In the genomic region with DNA sequence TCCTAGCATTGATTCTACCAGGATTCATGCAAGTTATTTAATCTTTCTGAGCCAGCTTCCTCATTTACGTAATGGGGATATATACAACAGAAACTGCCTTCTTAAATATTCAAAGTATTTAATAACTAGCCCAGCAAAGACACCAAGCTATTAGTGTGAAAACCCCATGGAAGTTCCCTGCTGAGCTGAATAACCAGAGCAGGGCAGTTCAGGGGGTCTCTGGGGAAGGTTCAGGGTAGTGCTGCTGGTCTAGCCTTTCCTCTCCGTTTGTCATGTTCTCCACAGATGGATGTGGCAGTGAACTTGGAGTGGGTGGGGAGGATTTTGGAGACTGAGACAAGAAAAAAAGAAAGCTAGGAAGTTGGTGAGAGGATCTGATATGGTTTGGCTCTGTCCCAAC, we compare ENCODE assay signal across 23 cellular contexts.
A peak's percentile ranks its signal among the peaks of the same experiment; 100 is the strongest.
DNase-seq lines count a peak whose midpoint lies in the region; ATAC-seq and TF ChIP-seq lines count a peak whose summit lies in the region.
"Had no signal": no experiment of that assay in that cellular context is flagged by ENCODE, and none has a peak within 500 bp of the region (broad histone marks: within the 10 kb centered on the region; RNA-seq: fewer than 3 reads in every experiment).

No MANE protein-coding gene starts in this region.

- intact Hi-C loops in A673 (cut with micrococcal nuclease; ENCODE audit: unreplicated experiment) (no loop called here), head of caudate nucleus (cut with DNase I) (no loop called here)

- H3K36me3 Mint-ChIP-seq in nephron (ENCODE audit: low read depth) (peaks cover 2% of the 10 kb centered on the region), osteocyte (ENCODE audit: unreplicated experiment) (no peaks in the 10 kb centered on the region)
- H3K36me3 Mint-ChIP-seq: CD14-positive monocyte, IgD-negative memory B cell had no signal

- no peak for TF ChIP-seq CTCF in A673 (conservative IDR thresholded peaks at IDR 0.05; ENCODE audit: low read depth, low read length)
- no peak for TF ChIP-seq CTCF in nephron (IDR thresholded peaks at IDR 0.05; ENCODE audit: unreplicated experiment in 3 of 3)
- TF ChIP-seq CTCF in osteocyte (IDR thresholded peaks at IDR 0.05) = no peak

- peak overlapping the region; percentile 82 for H3K27ac ChIP-seq in A673 (ENCODE audit: low read depth, low read length, poor library complexity, severe bottlenecking)
- H3K27ac ChIP-seq: 22Rv1, A549, BLaER1 had no signal

- H3K9me3 ChIP-seq in A673 (ENCODE audit: low read depth, low read length, poor library complexity, severe bottlenecking) = no peaks in the 10 kb centered on the region
- H3K9me3 ChIP-seq: A549 had no signal

- no TSS peak for BruUV-seq in A673 (replicated peaks; lab: Mats Ljungman, UMichigan)

- peaks cover 38% of the 10 kb centered on the region for H3K4me1 ChIP-seq in A673 (ENCODE audit: insufficient read depth, low read length, poor library complexity, severe bottlenecking)
- H3K4me1 ChIP-seq: A549, BLaER1 had no signal

- POLR2A ChIA-PET in A673 (lab: Charles Lee; ENCODE audit: low non-redundant PET) = interaction anchor here (0.5 to 0.7 kb wide), 3 partner anchors 177 to 421 kb away, joined by 3 to 5 read pairs (median 4); no protein-coding TSS in a partner anchor

- H3K27ac Mint-ChIP-seq in nephron (peak overlapping the region; percentile 60 to 78 (median 75)), osteocyte (ENCODE audit: unreplicated experiment) (no peak overlapping the region)
- H3K27ac Mint-ChIP-seq: CD14-positive monocyte; CD4-positive, alpha-beta memory T cell; HFFc6; IgD-negative memory B cell had no signal

- CTCF ChIA-PET in A673 (lab: Charles Lee) = interaction anchor here (1.0 kb wide), 1 partner anchor 589 kb away, joined by 3 read pairs; no protein-coding TSS in a partner anchor

- H3K36me3 ChIP-seq in A673 (ENCODE audit: insufficient read depth, low read length, poor library complexity, severe bottlenecking) = no peaks in the 10 kb centered on the region
- H3K36me3 ChIP-seq: BLaER1 had no signal

- peaks cover 4% of the 10 kb centered on the region for H3K27me3 Mint-ChIP-seq in nephron (ENCODE audit: low read depth)
- no peaks in the 10 kb centered on the region for H3K27me3 Mint-ChIP-seq in osteocyte (ENCODE audit: unreplicated experiment)
- H3K27me3 Mint-ChIP-seq: IgD-negative memory B cell had no signal

- peaks cover 8% of the 10 kb centered on the region for H3K9me3 Mint-ChIP-seq in nephron
- no peaks in the 10 kb centered on the region for H3K9me3 Mint-ChIP-seq in osteocyte (ENCODE audit: unreplicated experiment)
- H3K9me3 Mint-ChIP-seq: HFFc6 had no signal

- peak overlapping the region; percentile 0 for H3K4me3 ChIP-seq in A673 (ENCODE audit: low read depth, low read length, poor library complexity, severe bottlenecking)
- H3K4me3 ChIP-seq: A549, BLaER1 had no signal

- H3K4me1 Mint-ChIP-seq in nephron (peaks cover 6% of the 10 kb centered on the region), osteocyte (ENCODE audit: unreplicated experiment) (no peaks in the 10 kb centered on the region)
- H3K4me1 Mint-ChIP-seq: CD14-positive monocyte; CD4-positive, alpha-beta memory T cell; IgD-negative memory B cell had no signal

- DNase-seq in A673 (ENCODE audit: low spot score) (peak; percentile 92), head of caudate nucleus (no peak), osteocyte (ENCODE audit: extremely low spot score, unreplicated experiment) (no peak), NCI-H345 (lab: John Stamatoyannopoulos, UW) (no peak)
- DNase-seq: CD4-positive, alpha-beta memory T cell; DMS153; DMS79; GDM1; GOT3; H7; HFFc6; Karpas-422; KBM-7 had no signal

- no peak overlapping the region for H3K4me3 Mint-ChIP-seq in nephron
- no peak overlapping the region for H3K4me3 Mint-ChIP-seq in osteocyte (ENCODE audit: unreplicated experiment)
- H3K4me3 Mint-ChIP-seq: CD14-positive monocyte; CD4-positive, alpha-beta memory T cell; HFFc6; IgD-negative memory B cell had no signal

- no peaks in the 10 kb centered on the region for H3K27me3 ChIP-seq in A673 (replicated peaks; ENCODE audit: insufficient read depth, low read depth, low read length, poor library complexity)
- H3K27me3 ChIP-seq: BLaER1 had no signal

- ATAC-seq in GM19397 (IDR thresholded peaks at IDR 0.05; ENCODE audit: unreplicated experiment) = peak; percentile 77
- ATAC-seq in HG03354 (IDR thresholded peaks at IDR 0.05; ENCODE audit: poor library complexity, severe bottlenecking, unreplicated experiment) = peak; percentile 45
- ATAC-seq: A549, HCT116, HepG2 had no signal
